Comparison of ENCODE assay signal across 8 cellular contexts in genomic region chr2:170974304-170974993, GRCh38. TPM values are rescaled to one million over a fixed set of nuclear protein-coding genes. Genes with fewer than 3 reads are reported as not detected.
A peak's percentile ranks its signal among the peaks of the same experiment; 100 is the strongest.
DNase-seq lines count a peak whose midpoint lies in the region; ATAC-seq, FAIRE-seq and TF ChIP-seq lines count a peak whose summit lies in the region.

No MANE protein-coding gene starts in this region.

- H3K9me3 ChIP-seq in A549, result no peaks in the 10 kb centered on the region
- H3K9me3 ChIP-seq in HEK293 (ENCODE audit: control insufficient read depth, insufficient read depth, low read depth, low read length), result no peaks in the 10 kb centered on the region
- H3K9me3 ChIP-seq in mucosa of descending colon, result no peaks in the 10 kb centered on the region

- no peak for TF ChIP-seq CTCF in A549 (IDR thresholded peaks at IDR 0.05)
- no peak for TF ChIP-seq CTCF in HEK293 (tag by site-specific recombination; IDR thresholded peaks at IDR 0.05)
- TF ChIP-seq CTCF in mucosa of descending colon (IDR thresholded peaks at IDR 0.05), result no peak

- H3K4me3 ChIP-seq in A549 (peak overlapping the region; percentile 58; the same call in 2 of the 3 replicates), HEK293 (ENCODE audit: low read depth, low read length) (no peak overlapping the region), mucosa of descending colon (no peak overlapping the region)

- H3K4me1 ChIP-seq in A549 (peaks cover 9% of the 10 kb centered on the region; the same call in 1 of the 3 replicates), HEK293 (ENCODE audit: control insufficient read depth, insufficient read depth, low read length) (no peaks in the 10 kb centered on the region; the same call in 1 of the 2 replicates), mucosa of descending colon (ENCODE audit: low read depth) (peaks cover 11% of the 10 kb centered on the region)

- TF ChIP-seq POLR2A in A549 (IDR thresholded peaks at IDR 0.05; ENCODE audit: low read length) (no peak), erythroblast (IDR thresholded peaks at IDR 0.05; ENCODE audit: low read length) (no peak)

- DNase-seq in A549 (ENCODE audit: low read depth in 1 of 2, low spot score in 1 of 2) (peak in 1 of 2 experiments; percentile 20), T47D (ENCODE audit: low read depth in 1 of 2, low spot score in 1 of 2) (peak; percentile 72 to 91), mucosa of descending colon (peak in 2 of 3 donors; percentile 19 to 42), NCI-H2081 treated with DMSO at 0.1 percent for 48 hours (lab: John Stamatoyannopoulos, UW) (no peak), erythroblast (lab: John Stamatoyannopoulos, UW) (no peak), GM19240 (ENCODE audit: insufficient read length, low spot score) (no peak), RKO (ENCODE audit: low spot score) (no peak)

- FAIRE-seq in A549 (lab: Jason Lieb, UNC), result no peak

- H3K27ac ChIP-seq in A549 (peak overlapping the region; percentile 90 to 97), HEK293 (ENCODE audit: extremely low read depth, low read depth, low read length) (no peak overlapping the region; the same call in 1 of the 2 replicates)

- no peak; a peak in 2 of 6 replicates for ATAC-seq in A549
- peak; percentile 34 for ATAC-seq in mucosa of descending colon

- H3K36me3 ChIP-seq in HEK293 (ENCODE audit: control insufficient read depth in 2 of 2, insufficient read depth in 1 of 2, low read length in 2 of 2) (no peaks in the 10 kb centered on the region), mucosa of descending colon (ENCODE audit: low read depth) (no peaks in the 10 kb centered on the region)

- intact Hi-C loops in mucosa of descending colon (cut with DNase I, micrococcal nuclease), result loop anchor here in 1 of 2 donors (10.0 kb wide), 1 partner anchor 440 kb away; no protein-coding TSS in a partner anchor

- no peak for TF ChIP-seq EP300 in A549 (IDR thresholded peaks at IDR 0.05)

- CTCF ChIA-PET in A549 (lab: Yijun Ruan, JAX), result interaction anchor here (0.6 to 3.0 kb wide), 13 partner anchors 10 to 505 kb away, joined by 3 to 35 read pairs (median 3); no protein-coding TSS in a partner anchor
- CTCF ChIA-PET in HEK293 (lab: Yijun Ruan, JAX), result interaction anchor here (0.6 to 2.6 kb wide), 12 partner anchors 10 to 1139 kb away, joined by 3 to 18 read pairs (median 3); no protein-coding TSS in a partner anchor

- in situ Hi-C loops in T47D (cut with HindIII; ENCODE audit: low pct_unique_long_range_greater_than_20kb, low sequenced_read_pairs), result no loop called here

- peak overlapping the region; percentile 76 for H3K4me2 ChIP-seq in A549

- WGBS in A549 (ENCODE audit: missing lambda C conversion rate), result 87% methylated on average over 11 of the region's 11 CpGs

- POLR2A ChIA-PET in A549 (lab: Yijun Ruan, JAX), result interaction anchor here (2.4 kb wide), 1 partner anchor 442 kb away, joined by 12 read pairs; no protein-coding TSS in a partner anchor
- POLR2A ChIA-PET in HEK293 (lab: Yijun Ruan, JAX), result no interaction called here

- TF ChIP-seq RAD21 in A549 (conservative IDR thresholded peaks at IDR 0.05 in 1 of 2, IDR thresholded peaks at IDR 0.05 in 1 of 2), result no peak

TF ChIP-seq in A549, 52 proteins besides CTCF, POLR2A, EP300 and RAD21:
- TF ChIP-seq ZC3H11A (IDR thresholded peaks at IDR 0.05) (no peak), EHF (CRISPR knock-in tag; IDR thresholded peaks at IDR 0.05) (no peak), NPAS2 (CRISPR knock-in tag; IDR thresholded peaks at IDR 0.05; ENCODE audit: borderline replicate concordance) (no peak), HDAC2 (IDR thresholded peaks at IDR 0.05) (no peak), JUNB (IDR thresholded peaks at IDR 0.05) (no peak), FOSB (CRISPR knock-in tag; IDR thresholded peaks at IDR 0.05) (no peak), PHF8 (IDR thresholded peaks at IDR 0.05; ENCODE audit: borderline replicate concordance, low read depth) (no peak), HES2 (IDR thresholded peaks at IDR 0.05) (no peak), MAZ (IDR thresholded peaks at IDR 0.05; ENCODE audit: borderline replicate concordance, low read depth, low read length) (no peak), USF2 (IDR thresholded peaks at IDR 0.05) (no peak), HEYL (CRISPR knock-in tag; IDR thresholded peaks at IDR 0.05) (no peak)
- TF ChIP-seq, protein P1, sequence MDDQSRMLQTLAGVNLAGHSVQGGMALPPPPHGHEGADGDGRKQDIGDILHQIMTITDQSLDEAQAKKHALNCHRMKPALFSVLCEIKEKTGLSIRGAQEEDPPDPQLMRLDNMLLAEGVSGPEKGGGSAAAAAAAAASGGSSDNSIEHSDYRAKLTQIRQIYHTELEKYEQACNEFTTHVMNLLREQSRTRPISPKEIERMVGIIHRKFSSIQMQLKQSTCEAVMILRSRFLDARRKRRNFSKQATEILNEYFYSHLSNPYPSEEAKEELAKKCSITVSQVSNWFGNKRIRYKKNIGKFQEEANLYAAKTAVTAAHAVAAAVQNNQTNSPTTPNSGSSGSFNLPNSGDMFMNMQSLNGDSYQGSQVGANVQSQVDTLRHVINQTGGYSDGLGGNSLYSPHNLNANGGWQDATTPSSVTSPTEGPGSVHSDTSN (IDR thresholded peaks at IDR 0.05), result no peak
TF ChIP-seq in A549: peak in this region for 0.

TF ChIP-seq in HEK293, 187 proteins besides CTCF, POLR2A, EP300 and RAD21:
- TF ChIP-seq, protein P2, sequence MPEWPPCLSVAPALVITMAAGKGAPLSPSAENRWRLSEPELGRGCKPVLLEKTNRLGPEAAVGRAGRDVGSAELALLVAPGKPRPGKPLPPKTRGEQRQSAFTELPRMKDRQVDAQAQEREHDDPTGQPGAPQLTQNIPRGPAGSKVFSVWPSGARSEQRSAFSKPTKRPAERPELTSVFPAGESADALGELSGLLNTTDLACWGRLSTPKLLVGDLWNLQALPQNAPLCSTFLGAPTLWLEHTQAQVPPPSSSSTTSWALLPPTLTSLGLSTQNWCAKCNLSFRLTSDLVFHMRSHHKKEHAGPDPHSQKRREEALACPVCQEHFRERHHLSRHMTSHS (tag by site-specific recombination; IDR thresholded peaks at IDR 0.05), result no peak
- TF ChIP-seq ZNF394 (tag by site-specific recombination; IDR thresholded peaks at IDR 0.05; ENCODE audit: borderline replicate concordance) (no peak), MEIS1 (CRISPR knock-in tag; IDR thresholded peaks at IDR 0.05; ENCODE audit: borderline replicate concordance) (no peak), ZNF184 (tag by site-specific recombination; IDR thresholded peaks at IDR 0.05) (no peak), ZNF311 (tag by site-specific recombination; IDR thresholded peaks at IDR 0.05; ENCODE audit: borderline replicate concordance) (no peak), ZNF623 (tag by site-specific recombination; IDR thresholded peaks at IDR 0.05) (0 out of 2 replicates have a peak, but pooled peaks have one; percentile 24), ZEB2 (tag by site-specific recombination; IDR thresholded peaks at IDR 0.05) (no peak), ZNF112 (tag by site-specific recombination; IDR thresholded peaks at IDR 0.05) (no peak), ZNF202 (tag by site-specific recombination; IDR thresholded peaks at IDR 0.05; ENCODE audit: borderline replicate concordance) (no peak), AEBP2 (tag by site-specific recombination; IDR thresholded peaks at IDR 0.05; ENCODE audit: borderline replicate concordance) (no peak), ZNF48 (tag by site-specific recombination; IDR thresholded peaks at IDR 0.05) (no peak), KLF16 (tag by site-specific recombination; IDR thresholded peaks at IDR 0.05) (no peak), GLI4 (tag by site-specific recombination; IDR thresholded peaks at IDR 0.05) (peak; percentile 95), SP2 (tag by site-specific recombination; IDR thresholded peaks at IDR 0.05) (no peak), ZNF560 (tag by site-specific recombination; IDR thresholded peaks at IDR 0.05; ENCODE audit: borderline replicate concordance) (no peak), ZNF335 (tag by site-specific recombination; conservative IDR thresholded peaks at IDR 0.05) (0 out of 2 replicates have a peak, but pooled peaks have one; percentile 60)

RNA-seq across cellular contexts. Expression of gene GORASP2, which starts 45.4 kb away (rescaled TPM):
- 137 and 179 TPM in 2 replicates for polyA plus RNA-seq in A549 (2011; rRNA removed)
- polyA plus RNA-seq in A549 (2012; cell fraction: cytosol; rRNA removed), result 98.1 and 112 TPM in 2 replicates
- 85.7 and 89.3 TPM in 2 replicates for polyA plus RNA-seq in A549 (2012; cell fraction: nucleus; rRNA removed)
- 90.1 to 91.7 TPM (median 90.5 TPM) in 3 replicates for polyA plus RNA-seq in A549 (2017; fragmentation: RNase III; extraction: RNeasy Plus Mini Kit Qiagen cat#74134 plus additional on column Dnase treatment)
- polyA minus RNA-seq in A549 (2011; rRNA and poly(A)+ RNA removed), result 98.7 and 108 TPM in 2 replicates
- 10 to 100 TPM; 70.3 to 73.4 (median 71.2) TPM for total RNA-seq in mucosa of descending colon

Comparison
In these comparisons a context has a peak if more than half of its experiments do, and no peak if none do; other contexts are left out.
1. DNase-seq: peak in T47D (2 of 2) and mucosa of descending colon (2 of 3); none in NCI-H2081 treated with DMSO at 0.1 percent for 48 hours (single experiment), erythroblast (0 of 2), GM19240 (single experiment) and RKO (single experiment).